28 cellular contexts compared by ENCODE assay signal in the genomic region with DNA sequence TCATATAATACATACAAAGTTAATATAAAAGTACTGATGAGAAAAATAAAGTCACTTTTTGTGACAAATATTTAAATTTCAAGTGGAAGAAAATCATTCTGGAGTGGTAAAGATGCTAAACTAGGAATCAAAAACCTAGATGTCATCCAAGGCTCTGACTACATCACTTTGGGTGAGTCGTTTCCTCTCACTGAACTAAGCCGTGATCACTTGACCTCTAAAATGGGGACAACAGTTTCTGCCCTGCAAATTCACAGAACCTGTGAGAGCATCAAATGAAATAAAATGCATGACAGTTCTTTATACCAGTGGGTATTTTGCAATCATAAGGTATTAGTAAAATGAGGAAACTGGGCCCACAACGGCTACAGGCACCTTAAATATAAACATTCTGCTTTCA.
A peak's percentile ranks its signal among the peaks of the same experiment; 100 is the strongest.
DNase-seq lines count a peak whose midpoint lies in the region; ATAC-seq, FAIRE-seq and TF ChIP-seq lines count a peak whose summit lies in the region.
"Had no signal": no experiment of that assay in that cellular context is flagged by ENCODE, and none has a peak within 500 bp of the region (broad histone marks: within the 10 kb centered on the region; RNA-seq: fewer than 3 reads in every experiment).

No MANE protein-coding gene starts in this region.

- DNase-seq in activated CD4-positive, alpha-beta T cell treated with anti-CD3 and anti-CD28 coated beads for 36 hours: no peak
- no peak for DNase-seq in activated CD4-positive, alpha-beta T cell treated with anti-CD3 and anti-CD28 coated beads, Interleukin-2, amount 10 ng/mL, durations not matched to agents 24 days and 14 days
- DNase-seq in LHCN-M2 (ENCODE audit: low read depth) (peak; percentile 32), bronchial epithelial cell (ENCODE audit: low read depth) (peak; percentile 13), nephron progenitor cell (no peak), NCI-H345 treated with DMSO at 0.1 percent for 48 hours (lab: John Stamatoyannopoulos, UW; ENCODE audit: unreplicated experiment) (no peak), MG63 (no peak)
- DNase-seq: 8988T; activated B cell treated with CpG ODN at 0.5 μM for 24 hours; activated CD4-positive, alpha-beta T cell treated with anti-CD3 and anti-CD28 coated beads, Interleukin-2, amount 50 U/mL, for 48 hours; activated effector memory CD4-positive, alpha-beta T cell treated with anti-CD3 and anti-CD28 coated beads, Interleukin-2, amount 50 U/mL, for 16 hours; amygdala; BE2C; cortex of kidney; H9; heart left ventricle; left cardiac atrium; mesendoderm; NCI-H1105; NCI-H2029 treated with DMSO at 0.1 percent for 48 hours; NCI-H345; nucleus accumbens; OCI-M1; T1000 had no signal

- H3K4me3 Mint-ChIP-seq in activated CD4-positive, alpha-beta T cell treated with anti-CD3 and anti-CD28 coated beads for 36 hours: no peak overlapping the region
- H3K4me3 Mint-ChIP-seq in activated CD4-positive, alpha-beta T cell treated with anti-CD3 and anti-CD28 coated beads, Interleukin-2, amount 10 ng/mL, durations not matched to agents 24 days and 14 days: no peak overlapping the region
- H3K4me3 Mint-ChIP-seq in nephron progenitor cell: no peak overlapping the region
- H3K4me3 Mint-ChIP-seq: activated B cell treated with CpG ODN at 0.5 μM for 24 hours, H9 had no signal

- H3K36me3 ChIP-seq in bronchial epithelial cell (ENCODE audit: control insufficient read depth, insufficient read depth, low read length) (no peaks in the 10 kb centered on the region), MG63 (no peaks in the 10 kb centered on the region)
- H3K36me3 ChIP-seq: BE2C, cardiac muscle cell, heart left ventricle had no signal

- H3K27ac Mint-ChIP-seq in activated CD4-positive, alpha-beta T cell treated with anti-CD3 and anti-CD28 coated beads for 36 hours: no peak overlapping the region
- no peak overlapping the region for H3K27ac Mint-ChIP-seq in activated CD4-positive, alpha-beta T cell treated with anti-CD3 and anti-CD28 coated beads, Interleukin-2, amount 10 ng/mL, durations not matched to agents 24 days and 14 days
- peak overlapping the region; percentile 46 for H3K27ac Mint-ChIP-seq in nephron progenitor cell
- H3K27ac Mint-ChIP-seq: activated B cell treated with CpG ODN at 0.5 μM for 24 hours, H9 had no signal

- H3K4me3 ChIP-seq in bronchial epithelial cell (ENCODE audit: low read depth, low read length): no peak overlapping the region
- no peak overlapping the region for H3K4me3 ChIP-seq in MG63
- H3K4me3 ChIP-seq: cardiac muscle cell, heart left ventricle had no signal

- no peak for TF ChIP-seq CTCF in bronchial epithelial cell (IDR thresholded peaks at IDR 0.05; ENCODE audit: insufficient read depth, low read length, severe bottlenecking)
- no peak for TF ChIP-seq CTCF in nephron progenitor cell (IDR thresholded peaks at IDR 0.05)

- H3K9me3 Mint-ChIP-seq in activated CD4-positive, alpha-beta T cell treated with anti-CD3 and anti-CD28 coated beads for 36 hours (ENCODE audit: low read depth): no peaks in the 10 kb centered on the region
- no peaks in the 10 kb centered on the region for H3K9me3 Mint-ChIP-seq in activated CD4-positive, alpha-beta T cell treated with anti-CD3 and anti-CD28 coated beads, Interleukin-2, amount 10 ng/mL, durations not matched to agents 24 days and 14 days
- H3K9me3 Mint-ChIP-seq in nephron progenitor cell: no peaks in the 10 kb centered on the region
- H3K9me3 Mint-ChIP-seq: activated B cell treated with CpG ODN at 0.5 μM for 24 hours, H9 had no signal

- H3K4me1 Mint-ChIP-seq in activated CD4-positive, alpha-beta T cell treated with anti-CD3 and anti-CD28 coated beads for 36 hours: peaks cover 7% of the 10 kb centered on the region
- H3K4me1 Mint-ChIP-seq in activated CD4-positive, alpha-beta T cell treated with anti-CD3 and anti-CD28 coated beads, Interleukin-2, amount 10 ng/mL, durations not matched to agents 24 days and 14 days: peaks cover 2% of the 10 kb centered on the region
- H3K4me1 Mint-ChIP-seq in nephron progenitor cell: no peaks in the 10 kb centered on the region
- H3K4me1 Mint-ChIP-seq: activated B cell treated with CpG ODN at 0.5 μM for 24 hours had no signal

- H3K9me3 ChIP-seq in MG63: no peaks in the 10 kb centered on the region
- H3K9me3 ChIP-seq: BE2C, heart left ventricle had no signal

- no peak for FAIRE-seq in bronchial epithelial cell (lab: Jason Lieb, UNC)
- FAIRE-seq: endometrium had no signal

- POLR2A ChIA-PET in activated CD4-positive, alpha-beta T cell treated with anti-CD3 and anti-CD28 coated beads for 36 hours (lab: Charles Lee): no interaction called here

- CTCF ChIA-PET in activated CD4-positive, alpha-beta T cell treated with anti-CD3 and anti-CD28 coated beads for 36 hours (lab: Charles Lee): interaction anchor here (0.6 kb wide), 1 partner anchor 28 kb away, joined by 3 read pairs; no protein-coding TSS in a partner anchor

- H3K27me3 ChIP-seq in bronchial epithelial cell (ENCODE audit: control insufficient read depth, insufficient read depth, low read length): no peaks in the 10 kb centered on the region
- no peaks in the 10 kb centered on the region for H3K27me3 ChIP-seq in MG63
- H3K27me3 ChIP-seq: BE2C, cardiac muscle cell, heart left ventricle had no signal

- intact Hi-C loops in activated CD4-positive, alpha-beta T cell treated with anti-CD3 and anti-CD28 coated beads for 36 hours (cut with DNase I, micrococcal nuclease): no loop called here
- intact Hi-C loops in activated CD4-positive, alpha-beta T cell treated with anti-CD3 and anti-CD28 coated beads, Interleukin-2, amount 10 ng/mL, durations not matched to agents 24 days and 14 days (cut with micrococcal nuclease): no loop called here

- H3K36me3 Mint-ChIP-seq in activated CD4-positive, alpha-beta T cell treated with anti-CD3 and anti-CD28 coated beads for 36 hours (ENCODE audit: low read depth): no peaks in the 10 kb centered on the region
- no peaks in the 10 kb centered on the region for H3K36me3 Mint-ChIP-seq in activated CD4-positive, alpha-beta T cell treated with anti-CD3 and anti-CD28 coated beads, Interleukin-2, amount 10 ng/mL, durations not matched to agents 24 days and 14 days (ENCODE audit: low read depth)
- H3K36me3 Mint-ChIP-seq in nephron progenitor cell (ENCODE audit: low read depth): peaks cover 4% of the 10 kb centered on the region

- ATAC-seq in activated CD4-positive, alpha-beta T cell treated with anti-CD3 and anti-CD28 coated beads for 36 hours: peak; percentile 60
- ATAC-seq in GM21576 (IDR thresholded peaks at IDR 0.05; ENCODE audit: unreplicated experiment): no peak
- ATAC-seq: heart left ventricle, left cardiac atrium, Right ventricle myocardium inferior had no signal

- peaks cover 10% of the 10 kb centered on the region for H3K27me3 Mint-ChIP-seq in activated CD4-positive, alpha-beta T cell treated with anti-CD3 and anti-CD28 coated beads for 36 hours
- H3K27me3 Mint-ChIP-seq in activated CD4-positive, alpha-beta T cell treated with anti-CD3 and anti-CD28 coated beads, Interleukin-2, amount 10 ng/mL, durations not matched to agents 24 days and 14 days: peaks cover 2% of the 10 kb centered on the region
- H3K27me3 Mint-ChIP-seq in nephron progenitor cell (ENCODE audit: low read depth, poor library complexity): no peaks in the 10 kb centered on the region

Comparison
In these comparisons a context has a peak if more than half of its experiments do, and no peak if none do; other contexts are left out.
1. DNase-seq: peak in LHCN-M2 (single experiment) and bronchial epithelial cell (single experiment); none in activated CD4-positive, alpha-beta T cell treated with anti-CD3 and anti-CD28 coated beads for 36 hours (single experiment), activated CD4-positive, alpha-beta T cell treated with anti-CD3 and anti-CD28 coated beads, Interleukin-2, amount 10 ng/mL, durations not matched to agents 24 days and 14 days (single experiment), nephron progenitor cell (single experiment), NCI-H345 treated with DMSO at 0.1 percent for 48 hours (single experiment) and MG63 (single experiment).